Comparison of ENCODE assay signal across 23 cellular contexts in genomic region chr7:43004076-43004475, GRCh38.
A peak's percentile ranks its signal among the peaks of the same experiment; 100 is the strongest.
DNase-seq lines count a peak whose midpoint lies in the region; ATAC-seq and TF ChIP-seq lines count a peak whose summit lies in the region.
"Had no signal": no experiment of that assay in that cellular context is flagged by ENCODE, and none has a peak within 500 bp of the region (broad histone marks: within the 10 kb centered on the region; RNA-seq: fewer than 3 reads in every experiment).

No MANE protein-coding gene starts in this region.

- no peaks in the 10 kb centered on the region for H3K9me3 Mint-ChIP-seq in stimulated activated naive CD8-positive, alpha-beta T cell treated with anti-CD3 and anti-CD28 coated beads, Interleukin-15, amount 100 ng/mL, for 72 hours
- H3K9me3 Mint-ChIP-seq: H9; stimulated activated naive B cell treated with anti-CD40 and anti-IgM and Interleukin-4, amounts not matched to agents 10 μg/mL and 1 μg/mL and 100 μg/mL, for 72 hours had no signal

- TF ChIP-seq CTCF in MM.1S (IDR thresholded peaks at IDR 0.05; ENCODE audit: low read length) = no peak

- H3K27ac ChIP-seq in MM.1S (ENCODE audit: low read length) = no peak overlapping the region
- H3K27ac ChIP-seq: breast epithelium, right atrium auricular region, SK-N-MC, thyroid gland had no signal

- H3K9me2 ChIP-seq in MM.1S (replicated peaks; ENCODE audit: insufficient read depth, low read length) = no peaks in the 10 kb centered on the region

- no peaks in the 10 kb centered on the region for H3K36me3 ChIP-seq in MM.1S (replicated peaks; ENCODE audit: insufficient read depth, low read length)
- H3K36me3 ChIP-seq: breast epithelium, right atrium auricular region, thyroid gland had no signal

- no peak overlapping the region for H3K4me3 ChIP-seq in MM.1S (ENCODE audit: low read length)
- H3K4me3 ChIP-seq: breast epithelium, right atrium auricular region, SK-N-MC, thyroid gland had no signal

- no peak overlapping the region for H3K9ac ChIP-seq in MM.1S (ENCODE audit: low read length)

- no peaks in the 10 kb centered on the region for H3F3A ChIP-seq in MM.1S (ENCODE audit: insufficient read depth, low read length)

- H3K4me2 ChIP-seq in MM.1S (ENCODE audit: low read depth, low read length) = peak overlapping the region; percentile 26; the same call in 1 of the 2 replicates

- H3K27ac Mint-ChIP-seq in stimulated activated naive CD8-positive, alpha-beta T cell treated with anti-CD3 and anti-CD28 coated beads, Interleukin-15, amount 100 ng/mL, for 72 hours = peak overlapping the region in 1 of 2 donors; percentile 65
- H3K27ac Mint-ChIP-seq: activated naive CD8-positive, alpha-beta T cell; stimulated activated naive B cell treated with anti-CD40 and anti-IgM and Interleukin-4, amounts not matched to agents 10 μg/mL and 1 μg/mL and 100 μg/mL, for 72 hours had no signal

- ATAC-seq in stimulated activated naive CD8-positive, alpha-beta T cell treated with anti-CD3 and anti-CD28 coated beads, Interleukin-15, amount 100 ng/mL, for 72 hours = peak; percentile 70
- no peak for ATAC-seq in stimulated activated naive CD8-positive, alpha-beta T cell treated with anti-CD3 and anti-CD28 coated beads, Interleukin-15, Interleukin-2, amounts not matched to agents 100 U/mL and 50 U/mL, for 24 hours
- no peak for ATAC-seq in SK-N-SH treated with all-trans-retinoic acid at 6 μM for 48 hours
- ATAC-seq: stimulated activated naive B cell treated with anti-CD40 and anti-IgM and Interleukin-4, amounts not matched to agents 10 μg/mL and 1 μg/mL and 100 μg/mL, for 72 hours had no signal

- intact Hi-C loops in posterior vena cava (cut with DNase I) = no loop called here

- H3K4me3 Mint-ChIP-seq in stimulated activated naive CD8-positive, alpha-beta T cell treated with anti-CD3 and anti-CD28 coated beads, Interleukin-15, amount 100 ng/mL, for 72 hours = no peak overlapping the region
- H3K4me3 Mint-ChIP-seq: activated naive CD8-positive, alpha-beta T cell; H9; stimulated activated naive B cell treated with anti-CD40 and anti-IgM and Interleukin-4, amounts not matched to agents 10 μg/mL and 1 μg/mL and 100 μg/mL, for 72 hours had no signal

- H3K9me3 ChIP-seq in MM.1S (replicated peaks; ENCODE audit: insufficient read depth, low read length) = no peaks in the 10 kb centered on the region
- H3K9me3 ChIP-seq: breast epithelium, right atrium auricular region, thyroid gland had no signal

- peaks cover 8% of the 10 kb centered on the region for H3K4me1 Mint-ChIP-seq in stimulated activated naive CD8-positive, alpha-beta T cell treated with anti-CD3 and anti-CD28 coated beads, Interleukin-15, amount 100 ng/mL, for 72 hours
- H3K4me1 Mint-ChIP-seq: stimulated activated naive B cell treated with anti-CD40 and anti-IgM and Interleukin-4, amounts not matched to agents 10 μg/mL and 1 μg/mL and 100 μg/mL, for 72 hours had no signal

- peaks cover 45% of the 10 kb centered on the region for H3K27me3 Mint-ChIP-seq in stimulated activated naive CD8-positive, alpha-beta T cell treated with anti-CD3 and anti-CD28 coated beads, Interleukin-15, amount 100 ng/mL, for 72 hours

- H3K79me2 ChIP-seq in MM.1S (ENCODE audit: low read length) = no peaks in the 10 kb centered on the region

- H4K20me1 ChIP-seq in MM.1S (ENCODE audit: insufficient read depth, low read length) = no peaks in the 10 kb centered on the region

- H2AFZ ChIP-seq in MM.1S (ENCODE audit: low read length) = 0 out of 2 replicates have a peak overlapping the region, but pooled peaks have one; percentile 30

- no peaks in the 10 kb centered on the region for H3K27me3 ChIP-seq in MM.1S (replicated peaks; ENCODE audit: insufficient read depth, low read length)
- H3K27me3 ChIP-seq: breast epithelium, right atrium auricular region, thyroid gland had no signal

- peaks cover 8% of the 10 kb centered on the region for H3K4me1 ChIP-seq in MM.1S (ENCODE audit: low read length)
- H3K4me1 ChIP-seq: breast epithelium, right atrium auricular region, thyroid gland had no signal

- DNase-seq in stimulated activated naive CD8-positive, alpha-beta T cell treated with anti-CD3 and anti-CD28 coated beads, Interleukin-15, amount 100 ng/mL, for 72 hours = peak in 1 of 2 donors; percentile 15
- DNase-seq in stimulated activated naive CD8-positive, alpha-beta T cell treated with anti-CD3 and anti-CD28 coated beads, Interleukin-15, Interleukin-2, amounts not matched to agents 100 U/mL and 50 U/mL, for 24 hours = no peak
- DNase-seq in MM.1S = peak; percentile 75
- peak; percentile 13 for DNase-seq in amniotic epithelial cell (ENCODE audit: low read depth)
- no peak for DNase-seq in HCEC 1CT
- DNase-seq in HT-29 (ENCODE audit: low spot score) = no peak
- DNase-seq in posterior vena cava (ENCODE audit: low spot score) = no peak
- DNase-seq: activated T-cell treated with anti-CD3 and anti-CD28 coated beads, Interleukin-2, amount 50 U/mL, for 1 hour; dermis blood vessel endothelial cell; DMS79; H9; hypothalamus; kidney; NCI-H1436; NCI-H69; stimulated activated naive B cell treated with anti-CD40 and anti-IgM and Interleukin-4, amounts not matched to agents 10 μg/mL and 1 μg/mL and 100 μg/mL, for 72 hours; T-helper 9 cell; thyroid gland had no signal

TF ChIP-seq in SK-N-SH treated with all-trans-retinoic acid at 6 μM for 48 hours, 23 proteins besides CTCF, POLR2A, EP300 and RAD21 (continues in another document):
- TF ChIP-seq, protein P1, sequence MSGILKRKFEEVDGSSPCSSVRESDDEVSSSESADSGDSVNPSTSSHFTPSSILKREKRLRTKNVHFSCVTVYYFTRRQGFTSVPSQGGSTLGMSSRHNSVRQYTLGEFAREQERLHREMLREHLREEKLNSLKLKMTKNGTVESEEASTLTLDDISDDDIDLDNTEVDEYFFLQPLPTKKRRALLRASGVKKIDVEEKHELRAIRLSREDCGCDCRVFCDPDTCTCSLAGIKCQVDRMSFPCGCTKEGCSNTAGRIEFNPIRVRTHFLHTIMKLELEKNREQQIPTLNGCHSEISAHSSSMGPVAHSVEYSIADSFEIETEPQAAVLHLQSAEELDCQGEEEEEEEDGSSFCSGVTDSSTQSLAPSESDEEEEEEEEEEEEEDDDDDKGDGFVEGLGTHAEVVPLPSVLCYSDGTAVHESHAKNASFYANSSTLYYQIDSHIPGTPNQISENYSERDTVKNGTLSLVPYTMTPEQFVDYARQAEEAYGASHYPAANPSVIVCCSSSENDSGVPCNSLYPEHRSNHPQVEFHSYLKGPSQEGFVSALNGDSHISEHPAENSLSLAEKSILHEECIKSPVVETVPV (CRISPR knock-in tag; IDR thresholded peaks at IDR 0.05) = no peak
- TF ChIP-seq TOX (CRISPR knock-in tag; IDR thresholded peaks at IDR 0.05; ENCODE audit: borderline replicate concordance) (no peak), RARB (CRISPR knock-in tag; IDR thresholded peaks at IDR 0.05) (no peak), TSHZ2 (CRISPR knock-in tag; IDR thresholded peaks at IDR 0.05) (no peak), GLIS3 (CRISPR knock-in tag; IDR thresholded peaks at IDR 0.05) (no peak)
- TF ChIP-seq, protein P2, sequence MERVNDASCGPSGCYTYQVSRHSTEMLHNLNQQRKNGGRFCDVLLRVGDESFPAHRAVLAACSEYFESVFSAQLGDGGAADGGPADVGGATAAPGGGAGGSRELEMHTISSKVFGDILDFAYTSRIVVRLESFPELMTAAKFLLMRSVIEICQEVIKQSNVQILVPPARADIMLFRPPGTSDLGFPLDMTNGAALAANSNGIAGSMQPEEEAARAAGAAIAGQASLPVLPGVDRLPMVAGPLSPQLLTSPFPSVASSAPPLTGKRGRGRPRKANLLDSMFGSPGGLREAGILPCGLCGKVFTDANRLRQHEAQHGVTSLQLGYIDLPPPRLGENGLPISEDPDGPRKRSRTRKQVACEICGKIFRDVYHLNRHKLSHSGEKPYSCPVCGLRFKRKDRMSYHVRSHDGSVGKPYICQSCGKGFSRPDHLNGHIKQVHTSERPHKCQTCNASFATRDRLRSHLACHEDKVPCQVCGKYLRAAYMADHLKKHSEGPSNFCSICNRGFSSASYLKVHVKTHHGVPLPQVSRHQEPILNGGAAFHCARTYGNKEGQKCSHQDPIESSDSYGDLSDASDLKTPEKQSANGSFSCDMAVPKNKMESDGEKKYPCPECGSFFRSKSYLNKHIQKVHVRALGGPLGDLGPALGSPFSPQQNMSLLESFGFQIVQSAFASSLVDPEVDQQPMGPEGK (CRISPR knock-in tag; IDR thresholded peaks at IDR 0.05; ENCODE audit: borderline replicate concordance) = no peak

Comparison
In these comparisons a context has a peak if more than half of its experiments do, and no peak if none do; other contexts are left out.
1. DNase-seq: peak in MM.1S (single experiment) and amniotic epithelial cell (single experiment); none in stimulated activated naive CD8-positive, alpha-beta T cell treated with anti-CD3 and anti-CD28 coated beads, Interleukin-15, Interleukin-2, amounts not matched to agents 100 U/mL and 50 U/mL, for 24 hours (single experiment), HCEC 1CT (single experiment), HT-29 (single experiment) and posterior vena cava (single experiment).